ENCODE assay signal across 8 cellular contexts in the genomic region with DNA sequence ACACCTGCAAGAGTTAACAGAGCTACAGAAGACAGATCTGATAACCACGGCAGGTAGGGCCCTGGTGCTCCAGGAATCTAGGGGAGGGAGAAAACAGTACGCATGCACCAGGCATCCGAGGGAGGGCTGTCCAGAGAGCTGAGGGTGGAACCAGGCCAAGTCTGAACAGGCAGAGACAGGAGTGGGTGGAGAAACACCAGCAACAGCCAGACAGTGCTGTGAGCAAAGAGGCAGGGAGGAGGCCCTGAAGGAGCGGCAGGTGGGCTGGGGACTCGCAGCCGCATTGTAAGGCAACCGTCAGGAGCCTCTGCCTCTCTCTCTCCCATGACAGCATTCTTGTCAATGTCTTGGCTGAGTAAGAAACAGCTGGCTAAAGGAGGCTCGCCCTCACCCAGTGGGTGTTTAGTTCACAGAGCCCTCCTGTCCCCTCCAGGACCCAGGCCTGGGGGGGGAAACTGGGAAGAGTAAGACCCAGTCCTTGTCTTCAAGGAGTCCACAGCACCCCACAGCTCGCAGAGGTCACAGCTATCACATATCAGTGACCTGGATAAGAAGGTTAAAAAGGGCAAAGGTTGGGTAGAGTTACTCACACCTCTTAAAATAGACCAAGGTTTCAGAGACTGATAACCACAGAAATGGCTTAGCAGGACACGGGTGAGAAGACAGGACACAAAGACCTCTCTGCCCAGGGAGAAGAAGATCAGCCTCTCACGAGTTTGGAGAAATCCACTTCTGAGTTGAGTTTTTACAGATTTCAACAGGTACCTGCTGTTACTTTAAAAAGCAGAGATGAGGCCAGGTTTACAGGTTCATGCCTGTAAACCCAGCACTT. TPM values are rescaled to one million over a fixed set of nuclear protein-coding genes. Genes with fewer than 3 reads are reported as not detected.
DNase-seq lines count a peak whose midpoint lies in the region; ATAC-seq, FAIRE-seq and TF ChIP-seq lines count a peak whose summit lies in the region.

No MANE protein-coding gene starts in this region.

- H2AK9ac ChIP-seq in IMR-90 (replicated peaks; ENCODE audit: low read depth, low read length, poor library complexity), result peak overlapping the region; percentile 0

- peaks cover 6% of the 10 kb centered on the region for H3K4me1 Mint-ChIP-seq in endothelial cell (ENCODE audit: unreplicated experiment)

- no peak overlapping the region for H3K9ac ChIP-seq in IMR-90 (ENCODE audit: low read depth, low read length)

- H3K18ac ChIP-seq in IMR-90 (ENCODE audit: low read depth, low read length), result no peak overlapping the region

- peaks cover 20% of the 10 kb centered on the region for H4K20me1 ChIP-seq in IMR-90 (ENCODE audit: insufficient read depth, low read length)

- POLR2A ChIA-PET in IMR-90 (lab: Charles Lee; ENCODE audit: unreplicated experiment), result no interaction called here

- FAIRE-seq in RCC 7860 (lab: Jason Lieb, UNC), result peak; percentile 57

- intact Hi-C loops in IMR-90 (cut with micrococcal nuclease), result no loop called here

- no peak overlapping the region for H4K8ac ChIP-seq in IMR-90 (ENCODE audit: low read depth in 2 of 2, low read length in 2 of 2)

- CTCF ChIA-PET in IMR-90 (lab: Yijun Ruan, JAX), result no interaction called here

- no peak overlapping the region for H3K14ac ChIP-seq in IMR-90 (replicated peaks; ENCODE audit: low read depth, low read length)

- H3K4me2 ChIP-seq in IMR-90 (ENCODE audit: low read depth, low read length), result peak overlapping the region; percentile 3; the same call in 1 of the 2 replicates

- H3K27me3 Mint-ChIP-seq in endothelial cell (ENCODE audit: unreplicated experiment), result peaks cover 6% of the 10 kb centered on the region

- H2BK120ac ChIP-seq in IMR-90 (ENCODE audit: low read depth, low read length), result no peak overlapping the region

- H2BK5ac ChIP-seq in IMR-90 (ENCODE audit: low read depth, low read length, poor library complexity, severe bottlenecking), result no peak overlapping the region

- H2AFZ ChIP-seq in IMR-90 (replicated peaks; ENCODE audit: low read length, poor library complexity), result peak overlapping the region; percentile 58

- TF ChIP-seq RAD21 in IMR-90 (IDR thresholded peaks at IDR 0.05; ENCODE audit: low read length), result no peak

- H3K27me3 ChIP-seq in IMR-90 (ENCODE audit: control insufficient read depth, insufficient read depth, low read length) (no peaks in the 10 kb centered on the region), muscle layer of duodenum (ENCODE audit: low read depth, low read length) (no peaks in the 10 kb centered on the region)

- no peak overlapping the region for H2BK15ac ChIP-seq in IMR-90 (ENCODE audit: low read depth, low read length)

- no TSS peak for BruUV-seq in IMR-90 (replicated peaks; lab: Mats Ljungman, UMichigan)

- dilution Hi-C loops in IMR-90 (cut with HindIII; ENCODE audit: low sequenced_read_pairs, unreplicated experiment), result no loop called here

- ATAC-seq in GM21737 (IDR thresholded peaks at IDR 0.05; ENCODE audit: unreplicated experiment) (peak; percentile 63), IMR-90 (ENCODE audit: low read depth) (peak; percentile 86)

- peaks cover 11 to 20% of the 10 kb centered on the region in 2 experiments; a peak in 2 of 4 replicates for H3K79me1 ChIP-seq in IMR-90 (ENCODE audit: low read depth in 1 of 2, low read length in 2 of 2)

- H3K9me3 ChIP-seq in IMR-90 (ENCODE audit: control insufficient read depth, insufficient read depth, low read length), result no peaks in the 10 kb centered on the region
- H3K9me3 ChIP-seq in muscle layer of duodenum (ENCODE audit: control insufficient read depth in 1 of 2, low read length in 2 of 2), result no peaks in the 10 kb centered on the region

- H2BK20ac ChIP-seq in IMR-90 (ENCODE audit: low read depth, low read length), result no peak overlapping the region

- no peak for TF ChIP-seq POLR2A in IMR-90 (IDR thresholded peaks at IDR 0.05; ENCODE audit: low read depth, low read length)

- no peak overlapping the region for H4K5ac ChIP-seq in IMR-90 (ENCODE audit: low read depth, low read length)

- peaks cover 7% of the 10 kb centered on the region; the same call in 1 of the 2 replicates for H3K4me1 ChIP-seq in IMR-90 (ENCODE audit: control insufficient read depth, insufficient read depth, low read length)
- H3K4me1 ChIP-seq in muscle layer of duodenum (ENCODE audit: control insufficient read depth in 1 of 2, insufficient read depth in 2 of 2, low read length in 2 of 2), result peaks cover 12 to 14% of the 10 kb centered on the region in 2 donors

- no peaks in the 10 kb centered on the region for H3K9me3 Mint-ChIP-seq in endothelial cell (ENCODE audit: unreplicated experiment)

- H3K27ac ChIP-seq in IMR-90 (ENCODE audit: insufficient read depth, low read length) (no peak overlapping the region), muscle layer of duodenum (ENCODE audit: low read length) (peak overlapping the region; percentile 13)

- H2AK5ac ChIP-seq in IMR-90 (ENCODE audit: low read depth, low read length), result no peak overlapping the region

- H3K36me3 Mint-ChIP-seq in endothelial cell (ENCODE audit: low read depth, unreplicated experiment), result no peaks in the 10 kb centered on the region

- peak; percentile 5 for DNase-seq in NOMO-1 treated with DMSO at 0.1 percent for 48 hours (lab: John Stamatoyannopoulos, UW; ENCODE audit: unreplicated experiment)
- DNase-seq in NOMO-1 treated with dmso at 0.1 percent for 144 hours (lab: John Stamatoyannopoulos, UW; ENCODE audit: unreplicated experiment), result no peak
- peak; percentile 74 for DNase-seq in IMR-90
- peak; percentile 65 for DNase-seq in RCC 7860 (ENCODE audit: low spot score)
- no peak for DNase-seq in epithelial cell of proximal tubule (ENCODE audit: low read depth)
- DNase-seq in endothelial cell (ENCODE audit: low spot score), result no peak

- H3K23ac ChIP-seq in IMR-90 (ENCODE audit: low read depth, low read length), result no peak overlapping the region

- H3K4me3 ChIP-seq in IMR-90 (ENCODE audit: insufficient read depth, low read depth, low read length) (no peak overlapping the region), epithelial cell of proximal tubule (ENCODE audit: low read depth, low read length) (peak overlapping the region; percentile 31), muscle layer of duodenum (ENCODE audit: low read depth in 1 of 2, low read length in 2 of 2) (peak overlapping the region; percentile 23 to 52)

- TF ChIP-seq CTCF in IMR-90 (conservative IDR thresholded peaks at IDR 0.05; ENCODE audit: low read depth, low read length) (no peak), epithelial cell of proximal tubule (conservative IDR thresholded peaks at IDR 0.05; ENCODE audit: low read depth, low read length) (no peak), endothelial cell (IDR thresholded peaks at IDR 0.05; ENCODE audit: unreplicated experiment) (no peak)

- in situ Hi-C loops in IMR-90 (cut with MboI; ENCODE audit: low sequenced_read_pairs), result no loop called here

- H3K4ac ChIP-seq in IMR-90 (ENCODE audit: low read depth, low read length), result no peak overlapping the region

- H3K36me3 ChIP-seq in IMR-90 (ENCODE audit: control insufficient read depth, insufficient read depth, low read length), result no peaks in the 10 kb centered on the region
- H3K36me3 ChIP-seq in muscle layer of duodenum (ENCODE audit: control insufficient read depth in 1 of 2, insufficient read depth in 2 of 2, low read length in 2 of 2), result no peaks in the 10 kb centered on the region

- no peak overlapping the region for H3K4me3 Mint-ChIP-seq in endothelial cell (ENCODE audit: unreplicated experiment)

- H3K9me1 ChIP-seq in IMR-90 (ENCODE audit: insufficient read depth, low read length), result peaks cover 9% of the 10 kb centered on the region; the same call in 1 of the 2 replicates

- 33% methylated on average over 3 of the region's 11 CpGs; no CpG with 5 or more reads in 1 of the 2 experiments for WGBS in IMR-90 (ENCODE audit: extremely low coverage in 2 of 2, insufficient read length in 1 of 2), 2 experiments

- H3K27ac Mint-ChIP-seq in endothelial cell (ENCODE audit: unreplicated experiment), result no peak overlapping the region

- no peak overlapping the region for H3K56ac ChIP-seq in IMR-90 (ENCODE audit: extremely low read depth, insufficient read depth, low read length)

- H4K91ac ChIP-seq in IMR-90 (ENCODE audit: insufficient read depth, low read depth, low read length), result no peak overlapping the region

TF ChIP-seq in IMR-90, 13 proteins besides CTCF, POLR2A, EP300 and RAD21:
- TF ChIP-seq RCOR1 (IDR thresholded peaks at IDR 0.05; ENCODE audit: insufficient replicate concordance, low read length) (peak; percentile 38), SMC3 (IDR thresholded peaks at IDR 0.05; ENCODE audit: low read depth, low read length) (no peak), MAZ (IDR thresholded peaks at IDR 0.05; ENCODE audit: borderline replicate concordance, low read depth, low read length) (peak; percentile 50; the same call in 1 of the 2 replicates)
TF ChIP-seq in IMR-90: peak in this region for 2.

RNA-seq across cellular contexts. Expression of gene ACSL1, which starts 10.5 kb away (rescaled TPM):
- total RNA-seq in IMR-90 (2012; rRNA removed) (26.0 and 27.5 TPM in 2 replicates), epithelial cell of proximal tubule (18.5 and 27.5 TPM in 2 replicates), endothelial cell (ENCODE audit: unreplicated experiment) (4.3 TPM)
- 9.8 and 14.4 TPM in 2 replicates for polyA plus RNA-seq in IMR-90 (2012; rRNA removed)
- 5.3 and 8.6 TPM in 2 replicates for polyA plus RNA-seq in IMR-90 (2012; cell fraction: cytosol; rRNA removed)
- polyA plus RNA-seq in IMR-90 (2012; cell fraction: nucleus; rRNA removed; ENCODE audit: low replicate concordance), result 5.3 and 12.8 TPM in 2 replicates

Comparison
In these comparisons a context has a peak if more than half of its experiments do, and no peak if none do; other contexts are left out.
1. DNase-seq: peak in NOMO-1 treated with DMSO at 0.1 percent for 48 hours (single experiment), IMR-90 (single experiment) and RCC 7860 (single experiment); none in NOMO-1 treated with dmso at 0.1 percent for 144 hours (single experiment), epithelial cell of proximal tubule (single experiment) and endothelial cell (single experiment).